24 cellular contexts compared by ENCODE assay signal in genomic region chr10:107542016-107542415, GRCh38.
"Had no signal": no experiment of that assay in that cellular context is flagged by ENCODE, and none has a peak within 500 bp of the region (broad histone marks: within the 10 kb centered on the region; RNA-seq: fewer than 3 reads in every experiment).

No MANE protein-coding gene starts in this region.

- H3K4me3 ChIP-seq: stomach, suprapubic skin, testis, thoracic aorta, thyroid gland, tibial artery, tibial nerve, transverse colon, upper lobe of left lung, upper lobe of right lung, uterus, vagina had no signal

- H3K36me3 ChIP-seq: stomach, suprapubic skin, thoracic aorta, thyroid gland, tibial artery, tibial nerve, transverse colon, upper lobe of left lung, upper lobe of right lung, uterus, vagina had no signal

- DNase-seq: stimulated activated CD4-positive, alpha-beta T cell treated with anti-CD3 and anti-CD28 coated beads, Interleukin-2, amount 100 ng/mL, for 48 hours; stimulated activated CD4-positive, alpha-beta T cell treated with anti-CD3 and anti-CD28 coated beads, Interleukin-4, amount 100 ng/mL, for 1 hour; stimulated activated CD4-positive, alpha-beta T cell treated with anti-CD3 and anti-CD28 coated beads, Interleukin-4, amount 100 ng/mL, for 24 hours; stimulated activated CD4-positive, alpha-beta T cell treated with anti-CD3 and anti-CD28 coated beads, Interleukin-4, amount 100 ng/mL, for 4 hours; stimulated activated CD8-positive, alpha-beta memory T cell treated with anti-CD3 and anti-CD28 coated beads, Interleukin-4, amount 100 ng/mL, for 48 hours; stimulated activated naive B cell treated with anti-CD40 and anti-IgM and Interleukin-4, amounts not matched to agents 10 μg/mL and 1 μg/mL and 100 μg/mL, for 72 hours; stimulated activated naive CD4-positive, alpha-beta T cell; stimulated activated naive CD4-positive, alpha-beta T cell treated with Interleukin-2 at 50 U/mL for 16 hours; stimulated activated naive CD8-positive, alpha-beta T cell treated with anti-CD3 and anti-CD28 coated beads, Interleukin-15, amount 100 ng/mL, for 72 hours; stimulated activated naive CD8-positive, alpha-beta T cell treated with anti-CD3 and anti-CD28 coated beads, Interleukin-15, Interleukin-2, amounts not matched to agents 100 U/mL and 50 U/mL, for 24 hours; stomach; substantia nigra; testis; thyroid gland; tibial artery; transverse colon; trophoblast cell; upper lobe of left lung; upper lobe of right lung; uterus had no signal

- H3K9me3 ChIP-seq: stomach, suprapubic skin, testis, thoracic aorta, thyroid gland, tibial artery, tibial nerve, transverse colon, upper lobe of right lung, uterus, vagina had no signal

- H3K27ac ChIP-seq: stomach, suprapubic skin, testis, thoracic aorta, thyroid gland, tibial artery, tibial nerve, transverse colon, upper lobe of left lung, upper lobe of right lung, uterus, vagina had no signal

- H3K4me1 ChIP-seq: stomach, suprapubic skin, testis, thyroid gland, tibial artery, tibial nerve, transverse colon, upper lobe of left lung, upper lobe of right lung, uterus, vagina had no signal

- H3K27me3 ChIP-seq: stomach, suprapubic skin, testis, thyroid gland, tibial artery, tibial nerve, transverse colon, upper lobe of left lung, upper lobe of right lung, uterus, vagina had no signal
